Comparison of ENCODE assay signal across 8 cellular contexts in genomic region chr7:23938937-23939552, GRCh38.
DNase-seq lines count a peak whose midpoint lies in the region; ATAC-seq, FAIRE-seq and TF ChIP-seq lines count a peak whose summit lies in the region.

No MANE protein-coding gene starts in this region.

- BruUV-seq in OCI-LY7 (replicated peaks; lab: Mats Ljungman, UMichigan), result no TSS peak

- no peaks in the 10 kb centered on the region for H3K27me3 ChIP-seq in BE2C
- H3K27me3 ChIP-seq in fibroblast of lung (ENCODE audit: control insufficient read depth, insufficient read depth, low read length), result no peaks in the 10 kb centered on the region
- no peaks in the 10 kb centered on the region for H3K27me3 ChIP-seq in transverse colon
- no peaks in the 10 kb centered on the region for H3K27me3 ChIP-seq in gastroesophageal sphincter

- TF ChIP-seq POLR2A in transverse colon (IDR thresholded peaks at IDR 0.05) (no peak), gastroesophageal sphincter (IDR thresholded peaks at IDR 0.05) (no peak)

- H3K9ac ChIP-seq in fibroblast of lung (ENCODE audit: insufficient read depth, low read length), result no peak overlapping the region

- H3K4me1 ChIP-seq in BE2C (peaks cover 4% of the 10 kb centered on the region; the same call in 1 of the 2 replicates), OCI-LY7 (ENCODE audit: insufficient read depth, low read length, poor library complexity, severe bottlenecking) (no peaks in the 10 kb centered on the region), fibroblast of lung (ENCODE audit: control insufficient read depth, extremely low read depth, insufficient read depth, low read length) (no peaks in the 10 kb centered on the region), transverse colon (no peaks in the 10 kb centered on the region), gastroesophageal sphincter (no peaks in the 10 kb centered on the region)

- in situ Hi-C loops in transverse colon (cut with MboI; ENCODE audit: low pct_ligation_motif_present in 1 of 4, low pct_unique_long_range_greater_than_20kb in 1 of 4, low sequenced_read_pairs in 3 of 4), result no loop called here

- POLR2A ChIA-PET in OCI-LY7 (lab: Charles Lee), result interaction anchor here (0.7 kb wide), 1 partner anchor 1394 kb away, joined by 3 read pairs; no protein-coding TSS in a partner anchor

- H4K20me1 ChIP-seq in OCI-LY7 (ENCODE audit: insufficient read depth, low read length) (no peaks in the 10 kb centered on the region), fibroblast of lung (ENCODE audit: control insufficient read depth, extremely low read depth, insufficient read depth, low read length) (no peaks in the 10 kb centered on the region)

- CTCF ChIA-PET in OCI-LY7 (lab: Charles Lee; ENCODE audit: unreplicated experiment), result no interaction called here

- H3K9me2 ChIP-seq in OCI-LY7 (ENCODE audit: insufficient read depth, low read length), result no peaks in the 10 kb centered on the region

- peak; percentile 49 for DNase-seq in BE2C
- peak; percentile 2 for DNase-seq in GM18507 (ENCODE audit: extremely low spot score, insufficient read length, low read depth)
- peak; percentile 12 for DNase-seq in OCI-LY7 (ENCODE audit: low spot score)
- peak; percentile 20 to 41 for DNase-seq in fibroblast of lung (ENCODE audit: low read depth in 2 of 2)
- DNase-seq in transverse colon, result peak; percentile 38
- no peak for DNase-seq in NCI-H187 (lab: John Stamatoyannopoulos, UW)

- TF ChIP-seq CTCF in BE2C (IDR thresholded peaks at IDR 0.05; ENCODE audit: low read depth, low read length) (peak; percentile 75), OCI-LY7 (conservative IDR thresholded peaks at IDR 0.05; ENCODE audit: low read length) (peak; percentile 66), fibroblast of lung (conservative IDR thresholded peaks at IDR 0.05 in 1 of 2, IDR thresholded peaks at IDR 0.05 in 1 of 2; ENCODE audit: low read depth in 1 of 2, low read length in 2 of 2) (peak in 1 of 2 donors; percentile 58), transverse colon (IDR thresholded peaks at IDR 0.05) (peak; percentile 18 to 54 (median 43)), gastroesophageal sphincter (IDR thresholded peaks at IDR 0.05) (no peak)

- H3K9me3 ChIP-seq in BE2C (no peaks in the 10 kb centered on the region), OCI-LY7 (ENCODE audit: low read length) (no peaks in the 10 kb centered on the region), fibroblast of lung (ENCODE audit: control insufficient read depth, insufficient read depth, low read depth, low read length) (no peaks in the 10 kb centered on the region), transverse colon (peaks cover 0 to 7% of the 10 kb centered on the region in 2 donors), gastroesophageal sphincter (peaks cover 0 to 1% (median 0%) of the 10 kb centered on the region in 3 donors)

- H3K4me2 ChIP-seq in OCI-LY7 (ENCODE audit: low read length) (no peak overlapping the region), fibroblast of lung (ENCODE audit: extremely low read depth, insufficient read depth, low read length) (no peak overlapping the region)

- H3K4me3 ChIP-seq in BE2C (ENCODE audit: low read depth, low read length) (no peak overlapping the region), OCI-LY7 (ENCODE audit: low read depth, low read length, poor library complexity, severe bottlenecking) (no peak overlapping the region), fibroblast of lung (replicated peaks in 1 of 4; ENCODE audit: control extremely low read depth in 1 of 4, insufficient read depth in 1 of 4, low read depth in 3 of 4, low read length in 4 of 4) (no peak overlapping the region), transverse colon (no peak overlapping the region), gastroesophageal sphincter (no peak overlapping the region)

- H3K36me3 ChIP-seq in BE2C (no peaks in the 10 kb centered on the region), OCI-LY7 (ENCODE audit: insufficient read depth, low read length) (no peaks in the 10 kb centered on the region), fibroblast of lung (ENCODE audit: control insufficient read depth, insufficient read depth, low read length) (no peaks in the 10 kb centered on the region), transverse colon (no peaks in the 10 kb centered on the region), gastroesophageal sphincter (no peaks in the 10 kb centered on the region)

- peak; percentile 70 for FAIRE-seq in GM18507 (lab: Jason Lieb, UNC)

- no peak for TF ChIP-seq EP300 in transverse colon (IDR thresholded peaks at IDR 0.05; ENCODE audit: low read depth)
- no peak for TF ChIP-seq EP300 in gastroesophageal sphincter (IDR thresholded peaks at IDR 0.05)

- no peaks in the 10 kb centered on the region for H3K79me2 ChIP-seq in OCI-LY7 (ENCODE audit: insufficient read depth, low read depth, low read length)
- H3K79me2 ChIP-seq in fibroblast of lung (ENCODE audit: control insufficient read depth, insufficient read depth, low read length), result no peaks in the 10 kb centered on the region

- ATAC-seq in HG03439 (IDR thresholded peaks at IDR 0.05; ENCODE audit: unreplicated experiment) (peak; percentile 61), gastroesophageal sphincter (no peak)

- intact Hi-C loops in OCI-LY7 (cut with micrococcal nuclease; ENCODE audit: unreplicated experiment) (no loop called here), transverse colon (cut with DNase I; ENCODE audit: low total_unique reads) (no loop called here)

- H2AFZ ChIP-seq in OCI-LY7 (ENCODE audit: low read length) (no peak overlapping the region), fibroblast of lung (ENCODE audit: low read length) (no peak overlapping the region)

- H3K27ac ChIP-seq in OCI-LY7 (ENCODE audit: low read depth, low read length, poor library complexity, severe bottlenecking) (no peak overlapping the region), fibroblast of lung (ENCODE audit: insufficient read depth, low read length) (no peak overlapping the region), transverse colon (no peak overlapping the region), gastroesophageal sphincter (no peak overlapping the region)

- 18 to 23% methylated on average over 2 to 4 of the region's 4 CpGs for WGBS in transverse colon (ENCODE audit: low coverage in 1 of 2), 2 donors
- WGBS in gastroesophageal sphincter (ENCODE audit: low coverage in 1 of 2), 2 donors, result 36 to 50% methylated on average over 2 to 4 of the region's 4 CpGs

Comparison
In these comparisons a context has a peak if more than half of its experiments do, and no peak if none do; other contexts are left out.
1. DNase-seq: peak in BE2C (single experiment), GM18507 (single experiment), OCI-LY7 (single experiment), fibroblast of lung (2 of 2) and transverse colon (single experiment); none in NCI-H187 (0 of 2).
2. CTCF ChIP-seq: peak in BE2C (single experiment), OCI-LY7 (single experiment) and transverse colon (5 of 5); none in gastroesophageal sphincter (0 of 4).